ENCODE assay signal across 8 cellular contexts in genomic region chr3:49723631-49724551, GRCh38. TPM values are rescaled to one million over a fixed set of nuclear protein-coding genes. Genes with fewer than 3 reads are reported as not detected.
DNase-seq lines count a peak whose midpoint lies in the region; ATAC-seq and TF ChIP-seq lines count a peak whose summit lies in the region.

Gene GMPPB (minus strand): TSS chr3:49723951. CDS start chr3:49723726, 225 bp downstream.

- H3K9me3 ChIP-seq in transverse colon: no peaks in the 10 kb centered on the region

- peak; percentile 91 for TF ChIP-seq POLR2A in transverse colon (IDR thresholded peaks at IDR 0.05)

- ATAC-seq in HG02870 (IDR thresholded peaks at IDR 0.05; ENCODE audit: unreplicated experiment): peak; percentile 74

- in situ Hi-C loops in GM13977 (cut with MboI; ENCODE audit: low pct_unique_long_range_greater_than_20kb, low sequenced_read_pairs, unreplicated experiment): no loop called here
- in situ Hi-C loops in transverse colon (cut with MboI; ENCODE audit: low pct_ligation_motif_present in 1 of 4, low pct_unique_long_range_greater_than_20kb in 1 of 4, low sequenced_read_pairs in 3 of 4): loop anchor here in 1 of 4 donors (5.0 kb wide), 1 partner anchor 63 kb away; the partner anchor contains the start of gene IP6K1

- H3K36me3 ChIP-seq in transverse colon: peaks cover 0 to 6% (median 0%) of the 10 kb centered on the region in 4 donors

- WGBS in adipose tissue, 3 donors: 0 to 1% (median 0%) methylated on average over 99 to 102 of the region's 102 CpGs
- WGBS in transverse colon (ENCODE audit: low coverage in 1 of 2), 2 donors: 0% methylated on average over 79 of the region's 102 CpGs; no CpG with 5 or more reads in 1 of the 2 donors

- intact Hi-C loops in cardiac septum (cut with DNase I): loop anchor here (5.0 kb wide), 1 partner anchor 63 kb away; the partner anchor contains the start of gene IP6K1
- intact Hi-C loops in transverse colon (cut with DNase I; ENCODE audit: low total_unique reads): no loop called here

- TF ChIP-seq CTCF in GM13977 (IDR thresholded peaks at IDR 0.05; ENCODE audit: extremely low read depth, insufficient read depth, missing control alignments) (no peak), transverse colon (IDR thresholded peaks at IDR 0.05) (no peak)

- no peak for TF ChIP-seq EP300 in transverse colon (IDR thresholded peaks at IDR 0.05; ENCODE audit: low read depth)

- DNase-seq in GM13977 (ENCODE audit: low spot score): peak; percentile 98
- peak; percentile 72 for DNase-seq in NCI-H146 treated with DMSO at 0.1 percent for 48 hours (lab: John Stamatoyannopoulos, UW; ENCODE audit: unreplicated experiment)
- DNase-seq in T-helper 1 cell: peak; percentile 83 to 97 (median 88)
- DNase-seq in cardiac septum (ENCODE audit: low spot score): peak; percentile 99
- peak; percentile 92 for DNase-seq in pons (ENCODE audit: low spot score)
- peak; percentile 98 for DNase-seq in transverse colon

- peaks cover 18 to 46% (median 32%) of the 10 kb centered on the region in 4 donors for H3K4me1 ChIP-seq in transverse colon

- peak within 1 kb of the TSS; percentile 87 to 92 (median 89) for H3K4me3 ChIP-seq in transverse colon

- H3K27ac ChIP-seq in adipose tissue (ENCODE audit: low read depth, low read length) (peak within 1 kb of the TSS; percentile 84), transverse colon (peak within 1 kb of the TSS; percentile 94 to 99 (median 98))

- H3K27me3 ChIP-seq in transverse colon: no peaks in the 10 kb centered on the region

RNA-seq across cellular contexts. Expression of gene GMPPB, which starts in this region (rescaled TPM):
- polyA plus RNA-seq in adipose tissue: 10 to 100 TPM; 18.1 to 34.0 (median 20.5) TPM
- 19.5 TPM for total RNA-seq in cardiac septum
- total RNA-seq in transverse colon: 10 to 100 TPM; 37.2 to 53.9 (median 44.2) TPM

Comparison
In these comparisons a context has a peak if more than half of its experiments do, and no peak if none do; other contexts are left out.
1. Peak in every context shown above with its lines: DNase-seq, ATAC-seq, H3K4me3 ChIP-seq and H3K27ac ChIP-seq.